In the genomic region with DNA sequence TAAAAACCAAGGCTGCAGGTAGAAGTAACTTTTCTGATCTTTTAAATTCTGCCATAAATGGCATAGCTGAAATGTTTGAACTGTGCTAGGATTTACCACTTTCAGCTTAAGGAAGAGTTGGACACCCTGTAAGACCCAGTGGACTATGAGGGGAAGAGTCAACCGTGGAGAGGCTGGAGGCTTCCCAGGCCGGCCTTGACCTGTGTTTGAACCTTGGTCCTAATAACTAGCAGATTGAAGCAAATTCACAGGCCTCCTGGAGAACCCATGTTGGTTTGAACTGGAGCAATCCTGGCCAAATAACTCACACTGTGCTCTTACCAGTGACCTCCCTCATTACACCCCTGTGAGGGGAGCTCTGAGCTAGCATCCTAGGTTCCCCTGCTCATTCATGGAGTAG, we compare ENCODE assay signal across 29 cellular contexts.
"Had no signal": no experiment of that assay in that cellular context is flagged by ENCODE, and none has a peak within 500 bp of the region (broad histone marks: within the 10 kb centered on the region; RNA-seq: fewer than 3 reads in every experiment).

No MANE protein-coding gene starts in this region.

- H3K4me1 ChIP-seq: body of pancreas, gastrocnemius medialis had no signal

- H3K27ac ChIP-seq: body of pancreas, esophagus muscularis mucosa, foreskin keratinocyte, gastrocnemius medialis, WERI-Rb-1 had no signal

- H3K27me3 ChIP-seq: body of pancreas, esophagus muscularis mucosa, foreskin keratinocyte, gastrocnemius medialis had no signal

- H3K9me3 ChIP-seq: body of pancreas, esophagus muscularis mucosa, gastrocnemius medialis had no signal

- H3K4me3 ChIP-seq: body of pancreas, esophagus muscularis mucosa, gastrocnemius medialis had no signal

- DNase-seq: activated B cell treated with CpG ODN at 0.5 μM for 24 hours; activated CD4-positive, alpha-beta T cell treated with anti-CD3 and anti-CD28 coated beads for 48 hours; activated CD4-positive, alpha-beta T cell treated with anti-CD3 and anti-CD28 coated beads, Interleukin-2, amount 50 U/mL, for 1 hour; activated CD4-positive, alpha-beta T cell treated with anti-CD3 and anti-CD28 coated beads, Interleukin-2, amount 50 U/mL, for 48 hours; activated CD8-positive, alpha-beta memory T cell treated with anti-CD3 and anti-CD28 coated beads for 24 hours; activated CD8-positive, alpha-beta T cell treated with anti-CD3 and anti-CD28 coated beads for 36 hours; activated effector memory CD4-positive, alpha-beta T cell treated with Interleukin-2 at 50 U/mL for 16 hours; activated gamma-delta T cell treated with Interleukin-2 at 50 U/mL for 16 hours; activated naive CD4-positive, alpha-beta T cell treated with anti-CD3 and anti-CD28 coated beads, Interleukin-2, amount 50 U/mL, for 16 hours; activated naive CD4-positive, alpha-beta T cell treated with Interleukin-2 at 50 U/mL for 16 hours; activated T-cell treated with anti-CD3 and anti-CD28 coated beads, Interleukin-2, amount 50 U/mL, for 4 hours; amniotic stem cell; anterior cingulate cortex; body of pancreas; caudate nucleus; cortex of kidney; dermis blood vessel endothelial cell; effector CD4-positive, alpha-beta T cell; effector memory CD8-positive, alpha-beta T cell; erythroblast; foreskin keratinocyte; gastrocnemius medialis; T-helper 1 cell; T-helper 17 cell; T1000; WERI-Rb-1 had no signal

- ATAC-seq: activated CD4-positive, CD25-positive, alpha-beta regulatory T cell treated with anti-CD3 and anti-CD28 coated beads, Interleukin-2, amount 50 U/mL, for 24 hours; activated CD8-positive, alpha-beta T cell treated with anti-CD3 and anti-CD28 coated beads for 36 hours; activated T-cell treated with anti-CD3 and anti-CD28 coated beads, Interleukin-2, amount 50 U/mL, for 4 hours; activated T-helper 17 cell treated with anti-CD3 and anti-CD28 coated beads, Interleukin-2, amount 50 U/mL, for 72 hours; body of pancreas; effector memory CD8-positive, alpha-beta T cell; foreskin keratinocyte; gastrocnemius medialis; T-helper 17 cell had no signal

- H3K36me3 ChIP-seq: gastrocnemius medialis, WERI-Rb-1 had no signal
